ENCODE assay signal across 1 cellular context in the genomic region with DNA sequence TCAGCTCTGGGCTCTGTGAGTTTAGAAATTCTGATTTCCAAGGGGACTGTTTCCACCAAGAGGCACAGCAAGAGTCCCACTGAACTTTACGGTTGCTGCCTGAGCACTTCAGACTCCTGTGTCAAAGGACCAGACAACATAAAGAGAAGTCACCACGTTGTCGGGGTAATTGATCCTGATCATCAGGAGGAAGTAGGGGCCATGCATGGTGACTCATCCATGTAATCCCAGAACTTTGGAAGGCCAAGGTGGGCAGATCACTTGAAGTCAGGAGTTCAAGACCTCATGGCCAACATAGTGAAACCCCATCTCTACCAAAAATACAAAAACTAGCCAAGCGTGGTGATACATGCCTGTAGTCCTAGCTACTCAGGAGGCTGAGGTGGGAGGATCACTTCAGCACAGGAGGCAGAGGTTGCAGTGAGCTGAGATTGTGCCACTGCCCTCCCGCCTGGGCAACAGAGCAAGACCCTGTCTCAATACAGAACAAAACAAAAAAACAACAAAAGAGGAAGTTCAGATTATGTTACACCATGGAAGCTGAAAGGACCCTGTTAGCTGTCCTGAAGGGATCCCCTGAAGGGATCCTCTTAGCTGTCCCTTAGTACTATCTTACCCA.
A peak's percentile ranks its signal among the peaks of the same experiment; 100 is the strongest.
TF ChIP-seq lines count a peak whose summit lies in the region.

No MANE protein-coding gene starts in this region.

TF ChIP-seq in HepG2, 621 proteins besides CTCF, POLR2A, EP300 and RAD21 (continued from another document):
- no peak for TF ChIP-seq HDAC2 (CRISPR knock-in tag; IDR thresholded peaks at IDR 0.05)
- no peak for TF ChIP-seq ZNF263 (CRISPR knock-in tag; IDR thresholded peaks at IDR 0.05)
- TF ChIP-seq MXD4 (CRISPR knock-in tag; IDR thresholded peaks at IDR 0.05) = no peak
- 0 out of 2 replicates have a peak, but pooled peaks have one; percentile 18 for TF ChIP-seq THAP11 (CRISPR knock-in tag; IDR thresholded peaks at IDR 0.05)
- TF ChIP-seq CENPT (CRISPR knock-in tag; IDR thresholded peaks at IDR 0.05; ENCODE audit: low read depth) = no peak
- TF ChIP-seq, protein P1, sequence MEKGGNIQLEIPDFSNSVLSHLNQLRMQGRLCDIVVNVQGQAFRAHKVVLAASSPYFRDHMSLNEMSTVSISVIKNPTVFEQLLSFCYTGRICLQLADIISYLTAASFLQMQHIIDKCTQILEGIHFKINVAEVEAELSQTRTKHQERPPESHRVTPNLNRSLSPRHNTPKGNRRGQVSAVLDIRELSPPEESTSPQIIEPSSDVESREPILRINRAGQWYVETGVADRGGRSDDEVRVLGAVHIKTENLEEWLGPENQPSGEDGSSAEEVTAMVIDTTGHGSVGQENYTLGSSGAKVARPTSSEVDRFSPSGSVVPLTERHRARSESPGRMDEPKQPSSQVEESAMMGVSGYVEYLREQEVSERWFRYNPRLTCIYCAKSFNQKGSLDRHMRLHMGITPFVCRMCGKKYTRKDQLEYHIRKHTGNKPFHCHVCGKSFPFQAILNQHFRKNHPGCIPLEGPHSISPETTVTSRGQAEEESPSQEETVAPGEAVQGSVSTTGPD (CRISPR knock-in tag; IDR thresholded peaks at IDR 0.05) = no peak
- TF ChIP-seq ETV5 (CRISPR knock-in tag; IDR thresholded peaks at IDR 0.05; ENCODE audit: borderline replicate concordance) = peak; percentile 50; the same call in 1 of the 2 replicates
- 0 out of 2 replicates have a peak, but pooled peaks have one; percentile 38 for TF ChIP-seq RARA (CRISPR knock-in tag; IDR thresholded peaks at IDR 0.05)
- no peak for TF ChIP-seq TBP (CRISPR knock-in tag; IDR thresholded peaks at IDR 0.05)
- no peak for TF ChIP-seq NFE2L1 (CRISPR knock-in tag; IDR thresholded peaks at IDR 0.05; ENCODE audit: borderline replicate concordance)
- TF ChIP-seq, protein P2, sequence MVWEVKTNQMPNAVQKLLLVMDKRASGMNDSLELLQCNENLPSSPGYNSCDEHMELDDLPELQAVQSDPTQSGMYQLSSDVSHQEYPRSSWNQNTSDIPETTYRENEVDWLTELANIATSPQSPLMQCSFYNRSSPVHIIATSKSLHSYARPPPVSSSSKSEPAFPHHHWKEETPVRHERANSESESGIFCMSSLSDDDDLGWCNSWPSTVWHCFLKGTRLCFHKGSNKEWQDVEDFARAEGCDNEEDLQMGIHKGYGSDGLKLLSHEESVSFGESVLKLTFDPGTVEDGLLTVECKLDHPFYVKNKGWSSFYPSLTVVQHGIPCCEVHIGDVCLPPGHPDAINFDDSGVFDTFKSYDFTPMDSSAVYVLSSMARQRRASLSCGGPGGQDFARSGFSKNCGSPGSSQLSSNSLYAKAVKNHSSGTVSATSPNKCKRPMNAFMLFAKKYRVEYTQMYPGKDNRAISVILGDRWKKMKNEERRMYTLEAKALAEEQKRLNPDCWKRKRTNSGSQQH (CRISPR knock-in tag; IDR thresholded peaks at IDR 0.05; ENCODE audit: low read depth) = no peak
- TF ChIP-seq ZNF644 (CRISPR knock-in tag; IDR thresholded peaks at IDR 0.05; ENCODE audit: low read depth) = peak; percentile 34; the same call in 1 of the 2 replicates
- TF ChIP-seq CHD4 (IDR thresholded peaks at IDR 0.05; ENCODE audit: borderline replicate concordance, low read length) = no peak
- TF ChIP-seq ZNF451 (CRISPR knock-in tag; IDR thresholded peaks at IDR 0.05) = 0 out of 2 replicates have a peak, but pooled peaks have one; percentile 34
- TF ChIP-seq EEA1 (CRISPR knock-in tag; IDR thresholded peaks at IDR 0.05; ENCODE audit: borderline replicate concordance) = no peak
- TF ChIP-seq, protein P3, sequence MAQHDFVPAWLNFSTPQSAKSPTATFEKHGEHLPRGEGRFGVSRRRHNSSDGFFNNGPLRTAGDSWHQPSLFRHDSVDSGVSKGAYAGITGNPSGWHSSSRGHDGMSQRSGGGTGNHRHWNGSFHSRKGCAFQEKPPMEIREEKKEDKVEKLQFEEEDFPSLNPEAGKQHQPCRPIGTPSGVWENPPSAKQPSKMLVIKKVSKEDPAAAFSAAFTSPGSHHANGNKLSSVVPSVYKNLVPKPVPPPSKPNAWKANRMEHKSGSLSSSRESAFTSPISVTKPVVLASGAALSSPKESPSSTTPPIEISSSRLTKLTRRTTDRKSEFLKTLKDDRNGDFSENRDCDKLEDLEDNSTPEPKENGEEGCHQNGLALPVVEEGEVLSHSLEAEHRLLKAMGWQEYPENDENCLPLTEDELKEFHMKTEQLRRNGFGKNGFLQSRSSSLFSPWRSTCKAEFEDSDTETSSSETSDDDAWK (CRISPR knock-in tag; IDR thresholded peaks at IDR 0.05) = no peak
- no peak for TF ChIP-seq ZNF20 (CRISPR knock-in tag; IDR thresholded peaks at IDR 0.05)
- TF ChIP-seq ZNF563 (CRISPR knock-in tag; IDR thresholded peaks at IDR 0.05) = no peak
- no peak for TF ChIP-seq ZNF225 (CRISPR knock-in tag; IDR thresholded peaks at IDR 0.05)
- no peak for TF ChIP-seq HOXA9 (CRISPR knock-in tag; IDR thresholded peaks at IDR 0.05; ENCODE audit: borderline replicate concordance)
- TF ChIP-seq, protein P4, sequence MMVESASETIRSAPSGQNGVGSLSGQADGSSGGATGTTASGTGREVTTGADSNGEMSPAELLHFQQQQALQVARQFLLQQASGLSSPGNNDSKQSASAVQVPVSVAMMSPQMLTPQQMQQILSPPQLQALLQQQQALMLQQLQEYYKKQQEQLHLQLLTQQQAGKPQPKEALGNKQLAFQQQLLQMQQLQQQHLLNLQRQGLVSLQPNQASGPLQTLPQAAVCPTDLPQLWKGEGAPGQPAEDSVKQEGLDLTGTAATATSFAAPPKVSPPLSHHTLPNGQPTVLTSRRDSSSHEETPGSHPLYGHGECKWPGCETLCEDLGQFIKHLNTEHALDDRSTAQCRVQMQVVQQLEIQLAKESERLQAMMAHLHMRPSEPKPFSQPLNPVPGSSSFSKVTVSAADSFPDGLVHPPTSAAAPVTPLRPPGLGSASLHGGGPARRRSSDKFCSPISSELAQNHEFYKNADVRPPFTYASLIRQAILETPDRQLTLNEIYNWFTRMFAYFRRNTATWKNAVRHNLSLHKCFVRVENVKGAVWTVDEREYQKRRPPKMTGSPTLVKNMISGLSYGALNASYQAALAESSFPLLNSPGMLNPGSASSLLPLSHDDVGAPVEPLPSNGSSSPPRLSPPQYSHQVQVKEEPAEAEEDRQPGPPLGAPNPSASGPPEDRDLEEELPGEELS (CRISPR knock-in tag; IDR thresholded peaks at IDR 0.05) = no peak
- 0 out of 2 replicates have a peak, but pooled peaks have one; percentile 79 for TF ChIP-seq ZNF253 (CRISPR knock-in tag; IDR thresholded peaks at IDR 0.05; ENCODE audit: borderline replicate concordance)
- TF ChIP-seq SALL2 (CRISPR knock-in tag; IDR thresholded peaks at IDR 0.05) = no peak
- TF ChIP-seq JUN (CRISPR knock-in tag; IDR thresholded peaks at IDR 0.05) = 0 out of 2 replicates have a peak, but pooled peaks have one; percentile 6
- TF ChIP-seq, protein P5, sequence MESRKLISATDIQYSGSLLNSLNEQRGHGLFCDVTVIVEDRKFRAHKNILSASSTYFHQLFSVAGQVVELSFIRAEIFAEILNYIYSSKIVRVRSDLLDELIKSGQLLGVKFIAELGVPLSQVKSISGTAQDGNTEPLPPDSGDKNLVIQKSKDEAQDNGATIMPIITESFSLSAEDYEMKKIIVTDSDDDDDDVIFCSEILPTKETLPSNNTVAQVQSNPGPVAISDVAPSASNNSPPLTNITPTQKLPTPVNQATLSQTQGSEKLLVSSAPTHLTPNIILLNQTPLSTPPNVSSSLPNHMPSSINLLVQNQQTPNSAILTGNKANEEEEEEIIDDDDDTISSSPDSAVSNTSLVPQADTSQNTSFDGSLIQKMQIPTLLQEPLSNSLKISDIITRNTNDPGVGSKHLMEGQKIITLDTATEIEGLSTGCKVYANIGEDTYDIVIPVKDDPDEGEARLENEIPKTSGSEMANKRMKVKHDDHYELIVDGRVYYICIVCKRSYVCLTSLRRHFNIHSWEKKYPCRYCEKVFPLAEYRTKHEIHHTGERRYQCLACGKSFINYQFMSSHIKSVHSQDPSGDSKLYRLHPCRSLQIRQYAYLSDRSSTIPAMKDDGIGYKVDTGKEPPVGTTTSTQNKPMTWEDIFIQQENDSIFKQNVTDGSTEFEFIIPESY (CRISPR knock-in tag; IDR thresholded peaks at IDR 0.05) = no peak
- TF ChIP-seq FOSL2 (CRISPR knock-in tag; IDR thresholded peaks at IDR 0.05) = peak; percentile 86
- TF ChIP-seq ESRRA (CRISPR knock-in tag; IDR thresholded peaks at IDR 0.05; ENCODE audit: low read depth) = no peak
- no peak for TF ChIP-seq MAF1 (CRISPR knock-in tag; IDR thresholded peaks at IDR 0.05; ENCODE audit: borderline replicate concordance)
- TF ChIP-seq ZNF615 (CRISPR knock-in tag; IDR thresholded peaks at IDR 0.05; ENCODE audit: borderline replicate concordance) = no peak
- TF ChIP-seq, protein P6, sequence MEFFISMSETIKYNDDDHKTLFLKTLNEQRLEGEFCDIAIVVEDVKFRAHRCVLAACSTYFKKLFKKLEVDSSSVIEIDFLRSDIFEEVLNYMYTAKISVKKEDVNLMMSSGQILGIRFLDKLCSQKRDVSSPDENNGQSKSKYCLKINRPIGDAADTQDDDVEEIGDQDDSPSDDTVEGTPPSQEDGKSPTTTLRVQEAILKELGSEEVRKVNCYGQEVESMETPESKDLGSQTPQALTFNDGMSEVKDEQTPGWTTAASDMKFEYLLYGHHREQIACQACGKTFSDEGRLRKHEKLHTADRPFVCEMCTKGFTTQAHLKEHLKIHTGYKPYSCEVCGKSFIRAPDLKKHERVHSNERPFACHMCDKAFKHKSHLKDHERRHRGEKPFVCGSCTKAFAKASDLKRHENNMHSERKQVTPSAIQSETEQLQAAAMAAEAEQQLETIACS (CRISPR knock-in tag; IDR thresholded peaks at IDR 0.05) = no peak
- no peak for TF ChIP-seq ZNF160 (CRISPR knock-in tag; IDR thresholded peaks at IDR 0.05)
- 0 out of 2 replicates have a peak, but pooled peaks have one; percentile 68 for TF ChIP-seq ZMYM2 (CRISPR knock-in tag; IDR thresholded peaks at IDR 0.05)
- peak; percentile 59; the same call in 1 of the 2 replicates for TF ChIP-seq KDM1A (CRISPR knock-in tag; IDR thresholded peaks at IDR 0.05)
- TF ChIP-seq, protein P7, sequence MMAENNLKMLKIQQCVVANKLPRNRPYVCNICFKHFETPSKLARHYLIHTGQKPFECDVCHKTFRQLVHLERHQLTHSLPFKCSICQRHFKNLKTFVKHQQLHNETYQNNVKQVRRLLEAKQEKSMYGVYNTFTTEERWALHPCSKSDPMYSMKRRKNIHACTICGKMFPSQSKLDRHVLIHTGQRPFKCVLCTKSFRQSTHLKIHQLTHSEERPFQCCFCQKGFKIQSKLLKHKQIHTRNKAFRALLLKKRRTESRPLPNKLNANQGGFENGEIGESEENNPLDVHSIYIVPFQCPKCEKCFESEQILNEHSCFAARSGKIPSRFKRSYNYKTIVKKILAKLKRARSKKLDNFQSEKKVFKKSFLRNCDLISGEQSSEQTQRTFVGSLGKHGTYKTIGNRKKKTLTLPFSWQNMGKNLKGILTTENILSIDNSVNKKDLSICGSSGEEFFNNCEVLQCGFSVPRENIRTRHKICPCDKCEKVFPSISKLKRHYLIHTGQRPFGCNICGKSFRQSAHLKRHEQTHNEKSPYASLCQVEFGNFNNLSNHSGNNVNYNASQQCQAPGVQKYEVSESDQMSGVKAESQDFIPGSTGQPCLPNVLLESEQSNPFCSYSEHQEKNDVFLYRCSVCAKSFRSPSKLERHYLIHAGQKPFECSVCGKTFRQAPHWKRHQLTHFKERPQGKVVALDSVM (CRISPR knock-in tag; IDR thresholded peaks at IDR 0.05) = peak; percentile 27
